Comparison of ENCODE assay signal across 18 cellular contexts in genomic region chr9:90983394-90983793, GRCh38.
A peak's percentile ranks its signal among the peaks of the same experiment; 100 is the strongest.
DNase-seq lines count a peak whose midpoint lies in the region; ATAC-seq and TF ChIP-seq lines count a peak whose summit lies in the region.
"Had no signal": no experiment of that assay in that cellular context is flagged by ENCODE, and none has a peak within 500 bp of the region (broad histone marks: within the 10 kb centered on the region; RNA-seq: fewer than 3 reads in every experiment).

No MANE protein-coding gene starts in this region.

- H3K79me2 ChIP-seq in PC-3 (ENCODE audit: low read length) (no peaks in the 10 kb centered on the region), GM23248 (ENCODE audit: insufficient read depth) (no peaks in the 10 kb centered on the region)

- peaks cover 12% of the 10 kb centered on the region for H3K4me1 Mint-ChIP-seq in osteocyte (ENCODE audit: unreplicated experiment)

- no TSS peak for BruUV-seq in PC-3 (replicated peaks; lab: Mats Ljungman, UMichigan)

- no peaks in the 10 kb centered on the region for H3K27me3 Mint-ChIP-seq in osteocyte (ENCODE audit: unreplicated experiment)

- in situ Hi-C loops in GM23248 (cut with MboI) = no loop called here

- ATAC-seq in PC-3 = no peak

- H3K36me3 ChIP-seq in PC-3 (ENCODE audit: low read depth, low read length) (no peaks in the 10 kb centered on the region), GM23248 (ENCODE audit: low read depth) (no peaks in the 10 kb centered on the region)
- H3K36me3 ChIP-seq: BE2C had no signal

- H3K27ac ChIP-seq in PC-3 (ENCODE audit: low read length) (no peak overlapping the region), GM23248 (no peak overlapping the region)
- H3K27ac ChIP-seq: C4-2B had no signal

- intact Hi-C loops in PC-3 (cut with micrococcal nuclease) (loop anchor here (2.0 kb wide), 1 partner anchor 69 kb away; no protein-coding TSS in a partner anchor), head of caudate nucleus (cut with DNase I) (no loop called here)

- no peak for DNase-seq in GM12864 (ENCODE audit: low read depth)
- DNase-seq in PC-3 = no peak
- DNase-seq in osteocyte (ENCODE audit: extremely low spot score, unreplicated experiment) = peak; percentile 51
- no peak for DNase-seq in NK-92 treated with Interleukin-12 subunit alpha and Interleukin-12 subunit beta, amount 100 ng/mL, for 24 hours (lab: John Stamatoyannopoulos, UW)
- no peak for DNase-seq in GM23248
- DNase-seq in head of caudate nucleus = no peak
- DNase-seq in kidney glomerular epithelial cell (lab: John Stamatoyannopoulos, UW) = no peak
- DNase-seq: ACHN; BE2C; CD4-positive, alpha-beta T cell; DMS153; DMS79; GDM1; GOT3; H7; KG1 had no signal

- no peak overlapping the region for H3K9ac ChIP-seq in PC-3 (ENCODE audit: low read length)
- H3K9ac ChIP-seq in GM23248 = no peak overlapping the region

- no peaks in the 10 kb centered on the region for H4K20me1 ChIP-seq in PC-3 (ENCODE audit: low read length)
- no peaks in the 10 kb centered on the region for H4K20me1 ChIP-seq in GM23248 (ENCODE audit: insufficient read depth)

- POLR2A ChIA-PET in PC-3 (lab: Charles Lee; ENCODE audit: unreplicated experiment) = interaction anchor here (0.5 kb wide), 1 partner anchor 441 kb away, joined by 3 read pairs; no protein-coding TSS in a partner anchor

- no peaks in the 10 kb centered on the region for H3K9me3 Mint-ChIP-seq in osteocyte (ENCODE audit: unreplicated experiment)
- H3K9me3 Mint-ChIP-seq: CD4-positive, alpha-beta T cell had no signal

- no peaks in the 10 kb centered on the region for H3K36me3 Mint-ChIP-seq in osteocyte (ENCODE audit: unreplicated experiment)

- H3F3A ChIP-seq in PC-3 (ENCODE audit: low read length, unreplicated experiment) (no peaks in the 10 kb centered on the region), GM23248 (ENCODE audit: insufficient read depth) (no peaks in the 10 kb centered on the region)

- H3K4me1 ChIP-seq in PC-3 (ENCODE audit: insufficient read depth, low read length) (peaks cover 18% of the 10 kb centered on the region; the same call in 1 of the 2 replicates), GM23248 (ENCODE audit: insufficient read depth) (no peaks in the 10 kb centered on the region)

- peak; percentile 26 for TF ChIP-seq CTCF in GM12864 (IDR thresholded peaks at IDR 0.05; ENCODE audit: low read depth, low read length, missing control alignments)
- peak; percentile 8; the same call in 1 of the 2 replicates for TF ChIP-seq CTCF in GM12875 (IDR thresholded peaks at IDR 0.05; ENCODE audit: borderline replicate concordance, insufficient read depth, low read depth, low read length)
- 0 out of 2 replicates have a peak, but pooled peaks have one; percentile 16 for TF ChIP-seq CTCF in PC-3 (conservative IDR thresholded peaks at IDR 0.05; ENCODE audit: low read depth, low read length)
- TF ChIP-seq CTCF in osteocyte (IDR thresholded peaks at IDR 0.05) = no peak

- H2AFZ ChIP-seq in PC-3 (ENCODE audit: low read length) = no peak overlapping the region
- H2AFZ ChIP-seq in GM23248 = no peak overlapping the region

- H3K4me2 ChIP-seq in PC-3 (ENCODE audit: low read length) = no peak overlapping the region
- no peak overlapping the region for H3K4me2 ChIP-seq in GM23248 (ENCODE audit: unreplicated experiment)

- WGBS in GM23248 (ENCODE audit: low coverage in 1 of 2, low lambda C conversion rate in 2 of 2, missing lambda C conversion rate in 2 of 2), 2 experiments = 72 to 80% methylated on average over 3 of the region's 3 CpGs

- no peaks in the 10 kb centered on the region for H3K27me3 ChIP-seq in PC-3 (ENCODE audit: low read length)
- H3K27me3 ChIP-seq in GM23248 (replicated peaks; ENCODE audit: insufficient read depth) = no peaks in the 10 kb centered on the region
- H3K27me3 ChIP-seq: BE2C had no signal

- no peaks in the 10 kb centered on the region for H3K9me2 ChIP-seq in PC-3 (replicated peaks; ENCODE audit: low read length)
- no peaks in the 10 kb centered on the region for H3K9me2 ChIP-seq in GM23248 (ENCODE audit: insufficient read depth)

- H3K27ac Mint-ChIP-seq in osteocyte (ENCODE audit: unreplicated experiment) = no peak overlapping the region
- H3K27ac Mint-ChIP-seq: CD4-positive, alpha-beta T cell had no signal

- H3K4me3 ChIP-seq in GM12864 (ENCODE audit: low read depth, low read length) = no peak overlapping the region
- no peak overlapping the region for H3K4me3 ChIP-seq in GM12875 (ENCODE audit: low read depth, low read length)
- H3K4me3 ChIP-seq in PC-3 (ENCODE audit: low read length) = no peak overlapping the region
- H3K4me3 ChIP-seq in GM23248 = no peak overlapping the region

- H3K9me3 ChIP-seq in PC-3 (ENCODE audit: low read length) (no peaks in the 10 kb centered on the region), GM23248 (ENCODE audit: low read depth) (no peaks in the 10 kb centered on the region)
- H3K9me3 ChIP-seq: BE2C had no signal

- CTCF ChIA-PET in PC-3 (lab: Charles Lee) = no interaction called here

- H3K4me3 Mint-ChIP-seq in osteocyte (ENCODE audit: unreplicated experiment) = no peak overlapping the region
- H3K4me3 Mint-ChIP-seq: CD4-positive, alpha-beta T cell had no signal
